Comparison of ENCODE assay signal across 32 cellular contexts in genomic region chr5:95662946-95663345, GRCh38. TPM values are rescaled to one million over a fixed set of nuclear protein-coding genes. Genes with fewer than 3 reads are reported as not detected.
"Had no signal": no experiment of that assay in that cellular context is flagged by ENCODE, and none has a peak within 500 bp of the region (broad histone marks: within the 10 kb centered on the region; RNA-seq: fewer than 3 reads in every experiment).

No MANE protein-coding gene starts in this region.

- H3K4me3 ChIP-seq: adrenal gland, body of pancreas, breast epithelium had no signal

- H3K27ac ChIP-seq: adrenal gland, body of pancreas, brain microvascular endothelial cell, breast epithelium, VCaP had no signal

- ATAC-seq: activated CD8-positive, alpha-beta T cell treated with anti-CD3 and anti-CD28 coated beads for 36 hours; activated naive CD4-positive, alpha-beta T cell treated with anti-CD3 and anti-CD28 coated beads, Interleukin-2, amount 50 U/mL, for 72 hours; activated T-cell treated with anti-CD3 and anti-CD28 coated beads, Interleukin-2, amount 50 U/mL, for 4 hours; activated T-cell treated with anti-CD3 and anti-CD28 coated beads, Interleukin-2, amount 50 U/mL, for 72 hours; activated T-helper 17 cell treated with anti-CD3 and anti-CD28 coated beads, Interleukin-2, amount 50 U/mL, for 72 hours; body of pancreas had no signal

- DNase-seq: activated B cell treated with CpG ODN at 0.5 μM for 24 hours; activated CD4-positive, alpha-beta memory T cell treated with anti-CD3 and anti-CD28 coated beads for 36 hours; activated CD4-positive, alpha-beta T cell treated with anti-CD3 and anti-CD28 coated beads for 4 hours; activated CD4-positive, alpha-beta T cell treated with anti-CD3 and anti-CD28 coated beads, Interleukin-2, amount 50 U/mL, for 1 hour; activated CD4-positive, alpha-beta T cell treated with anti-CD3 and anti-CD28 coated beads, Interleukin-2, amount 50 U/mL, for 4 hours; activated CD4-positive, CD25-positive, alpha-beta regulatory T cell treated with anti-CD3 and anti-CD28 coated beads, Interleukin-2, amount 50 U/mL, for 72 hours; activated CD8-positive, alpha-beta memory T cell treated with anti-CD3 and anti-CD28 coated beads, Interleukin-2, amount 50 U/mL, for 4 hours; activated CD8-positive, alpha-beta T cell treated with anti-CD3 and anti-CD28 coated beads for 36 hours; activated effector memory CD4-positive, alpha-beta T cell treated with anti-CD3 and anti-CD28 coated beads, Interleukin-2, amount 50 U/mL, for 16 hours; activated gamma-delta T cell treated with Interleukin-2 at 50 U/mL for 16 hours; activated naive CD4-positive, alpha-beta T cell; activated naive CD4-positive, alpha-beta T cell treated with anti-CD3 and anti-CD28 coated beads for 36 hours; activated naive CD4-positive, alpha-beta T cell treated with anti-CD3 and anti-CD28 coated beads, Interleukin-2, amount 50 U/mL, for 16 hours; activated naive CD8-positive, alpha-beta T cell treated with anti-CD3 and anti-CD28 coated beads for 36 hours; activated T-cell treated with anti-CD3 and anti-CD28 coated beads for 4 hours; activated T-cell treated with anti-CD3 and anti-CD28 coated beads, Interleukin-2, amount 50 U/mL, for 1 hour; activated T-cell treated with anti-CD3 and anti-CD28 coated beads, Interleukin-2, amount 50 U/mL, for 4 hours; activated T-cell treated with anti-CD3 and anti-CD28 coated beads, Interleukin-2, amount 50 U/mL, for 72 hours; adrenal gland; amniotic stem cell; aorta; body of pancreas; brain microvascular endothelial cell; central memory CD4-positive, alpha-beta T cell; T-helper 2 cell; T-helper 9 cell had no signal

- FAIRE-seq: astrocyte, TTC549 had no signal

- H3K4me1 ChIP-seq: breast epithelium had no signal

- H3K36me3 ChIP-seq: adrenal gland, brain microvascular endothelial cell, breast epithelium had no signal

- H3K9me3 ChIP-seq: adrenal gland, body of pancreas, breast epithelium had no signal

RNA-seq across cellular contexts. Expression of gene GPR150, which starts 43.1 kb away (rescaled TPM):
- polyA plus RNA-seq: aorta had no signal
